22 cellular contexts compared by ENCODE assay signal in genomic region chr1:22376976-22377375, GRCh38.
"Had no signal": no experiment of that assay in that cellular context is flagged by ENCODE, and none has a peak within 500 bp of the region (broad histone marks: within the 10 kb centered on the region; RNA-seq: fewer than 3 reads in every experiment).

No MANE protein-coding gene starts in this region.

- FAIRE-seq: small intestine had no signal

- H3K4me3 ChIP-seq: coronary artery, esophagus muscularis mucosa, right atrium auricular region, tibial nerve, uterus had no signal

- H3K9me3 ChIP-seq: uterus had no signal

- H3K4me1 ChIP-seq: esophagus muscularis mucosa, right atrium auricular region, tibial nerve, uterus had no signal

- DNase-seq: activated B cell treated with CpG ODN at 0.5 μM for 24 hours; activated CD4-positive, alpha-beta T cell treated with anti-CD3 and anti-CD28 coated beads for 48 hours; activated CD8-positive, alpha-beta memory T cell treated with anti-CD3 and anti-CD28 coated beads, Interleukin-2, amount 50 U/mL, for 4 hours; activated CD8-positive, alpha-beta T cell treated with anti-CD3 and anti-CD28 coated beads, Interleukin-2, amount 10 ng/mL, durations not matched to agents 7 days and 5 days; activated gamma-delta T cell; activated T-cell treated with anti-CD3 and anti-CD28 coated beads, Interleukin-2, amount 50 U/mL, for 72 hours; amniotic stem cell; central memory CD4-positive, alpha-beta T cell; glutamatergic neuron; kidney glomerular epithelial cell; nephron progenitor cell; occipital lobe; small intestine; stimulated activated CD4-positive, alpha-beta T cell treated with anti-CD3 and anti-CD28 coated beads, Interleukin-4, amount 100 ng/mL, for 24 hours; stimulated activated naive CD4-positive, alpha-beta T cell; substantia nigra; uterus had no signal

- ATAC-seq: activated CD8-positive, alpha-beta T cell treated with anti-CD3 and anti-CD28 coated beads, Interleukin-2, amount 10 ng/mL, durations not matched to agents 7 days and 5 days; activated naive CD4-positive, alpha-beta T cell treated with anti-CD3 and anti-CD28 coated beads, Interleukin-2, amount 50 U/mL, for 72 hours; activated T-cell treated with anti-CD3 and anti-CD28 coated beads, Interleukin-2, amount 50 U/mL, for 72 hours had no signal

- H3K27me3 ChIP-seq: right atrium auricular region, uterus had no signal

- H3K27ac ChIP-seq: coronary artery, esophagus muscularis mucosa, right atrium auricular region, tibial nerve, uterus had no signal

- H3K36me3 ChIP-seq: esophagus muscularis mucosa, right atrium auricular region, tibial nerve, uterus had no signal
